Comparison of ENCODE assay signal across 26 cellular contexts in the genomic region with DNA sequence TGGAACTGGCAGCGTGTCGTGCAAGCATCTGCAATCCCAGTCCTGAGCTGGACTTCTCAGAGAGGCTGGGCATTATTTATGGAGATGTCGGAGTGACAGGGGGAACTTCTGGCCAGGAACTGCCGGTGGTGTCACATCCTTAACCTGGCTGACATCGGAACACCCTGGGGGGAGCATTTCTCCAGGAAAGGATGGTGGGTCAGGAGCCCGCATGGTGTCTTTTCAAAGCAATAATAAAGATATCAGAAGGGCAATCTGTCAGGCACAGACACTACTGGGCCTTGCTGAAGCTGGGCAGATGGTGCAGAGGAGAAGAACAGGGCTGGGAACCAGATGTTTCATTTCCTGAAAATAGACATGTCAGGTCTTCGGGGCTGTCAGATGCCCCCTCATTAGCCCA.
"Had no signal": no experiment of that assay in that cellular context is flagged by ENCODE, and none has a peak within 500 bp of the region (broad histone marks: within the 10 kb centered on the region; RNA-seq: fewer than 3 reads in every experiment).

No MANE protein-coding gene starts in this region.

- H3K27ac ChIP-seq: colonic mucosa, epithelial cell of prostate, esophagus squamous epithelium, gastroesophageal sphincter, heart right ventricle, hepatocyte had no signal

- H3K4me1 ChIP-seq: colonic mucosa, esophagus squamous epithelium, gastroesophageal sphincter, heart right ventricle had no signal

- ATAC-seq: activated naive CD4-positive, alpha-beta T cell treated with anti-CD3 and anti-CD28 coated beads, Interleukin-2, amount 50 U/mL, for 72 hours; activated T-cell treated with anti-CD3 and anti-CD28 coated beads, Interleukin-2, amount 50 U/mL, for 72 hours; gastroesophageal sphincter; heart right ventricle had no signal

- H3K4me3 ChIP-seq: colonic mucosa, esophagus squamous epithelium, gastroesophageal sphincter, heart right ventricle, hepatocyte had no signal

- H3K4me2 ChIP-seq: hepatocyte had no signal

- H2AFZ ChIP-seq: hepatocyte had no signal

- H3K27me3 ChIP-seq: colonic mucosa, hepatocyte had no signal

- H3K9me3 ChIP-seq: colonic mucosa, esophagus squamous epithelium had no signal

- H3K36me3 ChIP-seq: colonic mucosa, esophagus squamous epithelium, gastroesophageal sphincter, heart right ventricle had no signal

- DNase-seq: activated CD4-positive, alpha-beta memory T cell treated with anti-CD3 and anti-CD28 coated beads, Interleukin-2, amount 10 ng/mL, durations not matched to agents 7 days and 5 days; activated CD4-positive, alpha-beta T cell treated with anti-CD3 and anti-CD28 coated beads for 1 hour; activated CD4-positive, alpha-beta T cell treated with anti-CD3 and anti-CD28 coated beads for 4 hours; activated CD4-positive, alpha-beta T cell treated with anti-CD3 and anti-CD28 coated beads, Interleukin-2, amount 10 ng/mL, durations not matched to agents 7 days and 5 days; activated CD4-positive, alpha-beta T cell treated with anti-CD3 and anti-CD28 coated beads, Interleukin-2, amount 50 U/mL, for 4 hours; activated CD8-positive, alpha-beta memory T cell treated with anti-CD3 and anti-CD28 coated beads, Interleukin-2, amount 50 U/mL, for 48 hours; activated gamma-delta T cell; activated naive CD4-positive, alpha-beta T cell; activated naive CD4-positive, alpha-beta T cell treated with anti-CD3 and anti-CD28 coated beads, Interleukin-2, amount 10 ng/mL, durations not matched to agents 7 days and 5 days; activated naive CD8-positive, alpha-beta T cell treated with anti-CD3 and anti-CD28 coated beads, Interleukin-2, amount 10 ng/mL, durations not matched to agents 7 days and 5 days; activated T-cell treated with anti-CD3 and anti-CD28 coated beads for 4 hours; activated T-cell treated with anti-CD3 and anti-CD28 coated beads, Interleukin-2, amount 50 U/mL, for 24 hours; activated T-cell treated with anti-CD3 and anti-CD28 coated beads, Interleukin-2, amount 50 U/mL, for 72 hours; amniotic stem cell; anterior cingulate cortex; caudate nucleus; colonic mucosa; effector CD8-positive, alpha-beta T cell; esophagus squamous epithelium; foreskin melanocyte; heart right ventricle; T-helper 2 cell had no signal
